In genomic region chrX:56066016-56066415, GRCh38 we compare ENCODE assay signal across 15 cellular contexts.
A peak's percentile ranks its signal among the peaks of the same experiment; 100 is the strongest.
DNase-seq lines count a peak whose midpoint lies in the region; ATAC-seq and TF ChIP-seq lines count a peak whose summit lies in the region.
"Had no signal": no experiment of that assay in that cellular context is flagged by ENCODE, and none has a peak within 500 bp of the region (broad histone marks: within the 10 kb centered on the region; RNA-seq: fewer than 3 reads in every experiment).

No MANE protein-coding gene starts in this region.

- H3K36me3 ChIP-seq in spleen (no peaks in the 10 kb centered on the region), uterus (no peaks in the 10 kb centered on the region)
- H3K36me3 ChIP-seq: heart right ventricle, left ventricle myocardium inferior, tibial artery had no signal

- H3K27me3 Mint-ChIP-seq in T-helper 1 cell treated with Interleukin-12 subunit alpha and Interleukin-12 subunit beta and Interleukin-4 antibody, amounts not matched to agents 30 μg/mL and 1 μg/mL, for 36 hours (ENCODE audit: low read depth): no peaks in the 10 kb centered on the region
- H3K27me3 Mint-ChIP-seq: activated CD4-positive, alpha-beta memory T cell treated with anti-CD3 and anti-CD28 coated beads, Interleukin-2, amount 10 ng/mL, durations not matched to agents 7 days and 5 days had no signal

- H3K27me3 ChIP-seq in spleen (replicated peaks in 1 of 7): no peaks in the 10 kb centered on the region
- no peaks in the 10 kb centered on the region for H3K27me3 ChIP-seq in uterus
- H3K27me3 ChIP-seq: heart right ventricle, tibial artery had no signal

- DNase-seq in T-helper 1 cell (no peak), spleen (peak; percentile 75), NCI-H1417 (lab: John Stamatoyannopoulos, UW) (no peak), NCI-H2171 treated with DMSO at 0.1 percent for 48 hours (lab: John Stamatoyannopoulos, UW) (no peak), uterus (no peak)
- DNase-seq: activated CD4-positive, alpha-beta memory T cell treated with anti-CD3 and anti-CD28 coated beads, Interleukin-2, amount 10 ng/mL, durations not matched to agents 7 days and 5 days; heart right ventricle; left ventricle myocardium inferior; PC-3; tibial artery had no signal

- WGBS in spleen, 5 donors: 39 to 45% (median 41%) methylated on average over 2 of the region's 2 CpGs; no CpG with 5 or more reads in 1 of the 5 donors

- intact Hi-C loops in spleen (cut with DNase I; ENCODE audit: low total_unique reads): no loop called here
- intact Hi-C loops in uterus (cut with DNase I; ENCODE audit: low total_unique reads): no loop called here

- H3K4me3 ChIP-seq in spleen: no peak overlapping the region
- H3K4me3 ChIP-seq in uterus: no peak overlapping the region
- H3K4me3 ChIP-seq: heart right ventricle, left ventricle myocardium inferior, tibial artery had no signal

- H3K27ac Mint-ChIP-seq in T-helper 1 cell treated with Interleukin-12 subunit alpha and Interleukin-12 subunit beta and Interleukin-4 antibody, amounts not matched to agents 30 μg/mL and 1 μg/mL, for 36 hours: peak overlapping the region; percentile 6
- H3K27ac Mint-ChIP-seq: activated CD4-positive, alpha-beta memory T cell treated with anti-CD3 and anti-CD28 coated beads, Interleukin-2, amount 10 ng/mL, durations not matched to agents 7 days and 5 days had no signal

- peaks cover 0 to 27% (median 0%) of the 10 kb centered on the region in 6 donors for H3K4me1 ChIP-seq in spleen
- H3K4me1 ChIP-seq in uterus: no peaks in the 10 kb centered on the region
- H3K4me1 ChIP-seq: left ventricle myocardium inferior, tibial artery had no signal

- H3K4me3 Mint-ChIP-seq in T-helper 1 cell treated with Interleukin-12 subunit alpha and Interleukin-12 subunit beta and Interleukin-4 antibody, amounts not matched to agents 30 μg/mL and 1 μg/mL, for 36 hours: no peak overlapping the region
- H3K4me3 Mint-ChIP-seq: activated CD4-positive, alpha-beta memory T cell treated with anti-CD3 and anti-CD28 coated beads, Interleukin-2, amount 10 ng/mL, durations not matched to agents 7 days and 5 days; T-cell had no signal

- peak; percentile 71 for ATAC-seq in HG02588 (IDR thresholded peaks at IDR 0.05; ENCODE audit: unreplicated experiment)
- ATAC-seq in HG03469 (IDR thresholded peaks at IDR 0.05; ENCODE audit: unreplicated experiment): peak; percentile 64
- ATAC-seq: heart right ventricle, PC-3, T-cell had no signal

- H3K9me3 ChIP-seq in spleen (peaks cover 0 to 46% (median 23%) of the 10 kb centered on the region in 8 donors), uterus (peaks cover 0 to 2% of the 10 kb centered on the region in 2 donors)

- H3K27ac ChIP-seq in spleen (peak overlapping the region in 3 of 8 donors; percentile 13 to 62 (median 45)), uterus (no peak overlapping the region)
- H3K27ac ChIP-seq: 22Rv1, heart right ventricle, left ventricle myocardium inferior, tibial artery had no signal

- TF ChIP-seq POLR2A in spleen (IDR thresholded peaks at IDR 0.05): no peak
- TF ChIP-seq POLR2A in uterus (IDR thresholded peaks at IDR 0.05): no peak

- peaks cover 23% of the 10 kb centered on the region for H3K9me3 Mint-ChIP-seq in T-helper 1 cell treated with Interleukin-12 subunit alpha and Interleukin-12 subunit beta and Interleukin-4 antibody, amounts not matched to agents 30 μg/mL and 1 μg/mL, for 36 hours

- TF ChIP-seq CTCF in spleen (IDR thresholded peaks at IDR 0.05 in 8 of 11, conservative IDR thresholded peaks at IDR 0.05 in 3 of 11) (no peak), uterus (IDR thresholded peaks at IDR 0.05) (no peak)

- H3K36me3 Mint-ChIP-seq in T-helper 1 cell treated with Interleukin-12 subunit alpha and Interleukin-12 subunit beta and Interleukin-4 antibody, amounts not matched to agents 30 μg/mL and 1 μg/mL, for 36 hours (ENCODE audit: low read depth): no peaks in the 10 kb centered on the region

- H3K4me1 Mint-ChIP-seq in T-helper 1 cell treated with Interleukin-12 subunit alpha and Interleukin-12 subunit beta and Interleukin-4 antibody, amounts not matched to agents 30 μg/mL and 1 μg/mL, for 36 hours (ENCODE audit: low read depth): peaks cover 6% of the 10 kb centered on the region
